ENCODE assay signal across 24 cellular contexts in the genomic region with DNA sequence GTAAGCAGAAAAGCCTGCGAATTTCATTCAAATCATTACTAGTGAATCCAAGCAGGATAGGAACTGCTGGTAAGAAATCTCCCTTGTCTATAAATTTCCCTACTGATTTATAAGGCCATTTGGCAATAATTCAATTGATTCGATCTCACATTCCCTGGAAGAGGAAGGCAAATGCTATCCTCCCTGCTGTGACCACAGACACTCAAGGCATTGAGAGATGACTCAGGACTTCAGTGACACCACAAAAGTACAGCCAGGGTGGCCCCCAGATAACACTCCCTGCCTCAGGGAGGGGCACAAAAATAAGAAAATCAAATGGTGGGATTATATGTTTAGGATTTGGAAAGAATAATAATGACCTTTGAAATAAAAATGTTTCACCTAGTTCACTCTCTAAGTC.
DNase-seq lines count a peak whose midpoint lies in the region; ATAC-seq, FAIRE-seq and TF ChIP-seq lines count a peak whose summit lies in the region.
"Had no signal": no experiment of that assay in that cellular context is flagged by ENCODE, and none has a peak within 500 bp of the region (broad histone marks: within the 10 kb centered on the region; RNA-seq: fewer than 3 reads in every experiment).

No MANE protein-coding gene starts in this region.

- no peak overlapping the region for H3K23ac ChIP-seq in mesenchymal stem cell (ENCODE audit: low read length in 2 of 2)

- H3K4me2 ChIP-seq in K562 (ENCODE audit: insufficient read depth, low read length), result no peak overlapping the region
- no peak overlapping the region for H3K4me2 ChIP-seq in mesenchymal stem cell (ENCODE audit: low read length, poor library complexity, severe bottlenecking)
- H3K4me2 ChIP-seq: neural progenitor cell had no signal

- no peaks in the 10 kb centered on the region for H3K4me1 Mint-ChIP-seq in activated naive CD8-positive, alpha-beta T cell treated with anti-CD3 and anti-CD28 coated beads, Interleukin-2, amount 50 U/mL, for 24 hours

- POLR2A ChIA-PET in K562 (lab: Yijun Ruan, JAX), result no interaction called here

- no peak for TF ChIP-seq EP300 in K562 (IDR thresholded peaks at IDR 0.05; ENCODE audit: low read length)

- H3K27ac ChIP-seq in K562 (ENCODE audit: extremely low read depth, low read depth, low read length), result no peak overlapping the region
- H3K27ac ChIP-seq in mesenchymal stem cell (ENCODE audit: low read length, poor library complexity, severe bottlenecking), result no peak overlapping the region
- no peak overlapping the region for H3K27ac ChIP-seq in substantia nigra (ENCODE audit: low read depth, low read length, poor library complexity, severe bottlenecking)
- H3K27ac ChIP-seq: left ventricle myocardium inferior, neural progenitor cell, psoas muscle, RWPE1 had no signal

- H3K4me1 ChIP-seq in K562 (replicated peaks in 1 of 2; ENCODE audit: control insufficient read depth in 2 of 2, insufficient read depth in 2 of 2, low read length in 2 of 2), result peaks cover 0 to 3% of the 10 kb centered on the region in 2 experiments; a peak in 2 of 5 replicates
- H3K4me1 ChIP-seq in mesenchymal stem cell (ENCODE audit: control insufficient read depth, insufficient read depth, low read depth, low read length), result peaks cover 3% of the 10 kb centered on the region
- H3K4me1 ChIP-seq: left ventricle myocardium inferior, neural progenitor cell, psoas muscle had no signal

- TF ChIP-seq CTCF in K562 (IDR thresholded peaks at IDR 0.05 in 2 of 3, conservative IDR thresholded peaks at IDR 0.05 in 1 of 3; ENCODE audit: insufficient read depth in 2 of 3, low read depth in 1 of 3, low read length in 3 of 3), result no peak

- no peaks in the 10 kb centered on the region for H3K79me2 ChIP-seq in K562 (ENCODE audit: control insufficient read depth, insufficient read depth, low read length)

- no peak overlapping the region for H2BK12ac ChIP-seq in mesenchymal stem cell (ENCODE audit: low read length in 2 of 2)

- H3K14ac ChIP-seq in mesenchymal stem cell (ENCODE audit: low read length in 2 of 2), result no peak overlapping the region

- no peaks in the 10 kb centered on the region for H3K9me3 Mint-ChIP-seq in activated naive CD8-positive, alpha-beta T cell treated with anti-CD3 and anti-CD28 coated beads, Interleukin-2, amount 50 U/mL, for 24 hours
- H3K9me3 Mint-ChIP-seq: neural progenitor cell; T-helper 2 cell treated with Interferon-gamma antibody and Interleukin-4, amounts not matched to agents 5 μg/mL and 100 μg/mL, for 36 hours had no signal

- in situ Hi-C loops in K562 (cut with MboI), result no loop called here

- H3K36me3 ChIP-seq in K562 (ENCODE audit: control insufficient read depth, insufficient read depth, low read length) (no peaks in the 10 kb centered on the region), mesenchymal stem cell (ENCODE audit: control insufficient read depth in 1 of 2, insufficient read depth in 2 of 2, low read depth in 1 of 2, low read length in 2 of 2) (no peaks in the 10 kb centered on the region)
- H3K36me3 ChIP-seq: left ventricle myocardium inferior, neural progenitor cell had no signal

- BruUV-seq in K562 (replicated peaks; lab: Mats Ljungman, UMichigan), result no TSS peak

- no peak overlapping the region for H2BK15ac ChIP-seq in mesenchymal stem cell (ENCODE audit: low read depth, poor library complexity, severe bottlenecking)

- ATAC-seq in K562, result no peak
- no peak for ATAC-seq in activated naive CD8-positive, alpha-beta T cell treated with anti-CD3 and anti-CD28 coated beads, Interleukin-2, amount 50 U/mL, for 24 hours
- ATAC-seq: activated CD4-positive, CD25-positive, alpha-beta regulatory T cell treated with anti-CD3 and anti-CD28 coated beads, Interleukin-2, amount 50 U/mL, for 24 hours; activated CD8-positive, alpha-beta T cell treated with anti-CD3 and anti-CD28 coated beads for 36 hours; psoas muscle; SK-N-SH treated with all-trans-retinoic acid at 6 μM for 48 hours had no signal

- H3K4me3 Mint-ChIP-seq in activated naive CD8-positive, alpha-beta T cell treated with anti-CD3 and anti-CD28 coated beads, Interleukin-2, amount 50 U/mL, for 24 hours, result no peak overlapping the region
- H3K4me3 Mint-ChIP-seq: activated CD8-positive, alpha-beta T cell treated with anti-CD3 and anti-CD28 coated beads for 36 hours; neural progenitor cell; T-helper 2 cell treated with Interferon-gamma antibody and Interleukin-4, amounts not matched to agents 5 μg/mL and 100 μg/mL, for 36 hours had no signal

- H3K4me3 ChIP-seq in K562 (no peak overlapping the region), mesenchymal stem cell (ENCODE audit: insufficient read depth in 1 of 2, low read depth in 1 of 2, low read length in 2 of 2) (no peak overlapping the region)
- H3K4me3 ChIP-seq: left ventricle myocardium inferior, neural progenitor cell, psoas muscle had no signal

- H3K36me3 Mint-ChIP-seq in activated naive CD8-positive, alpha-beta T cell treated with anti-CD3 and anti-CD28 coated beads, Interleukin-2, amount 50 U/mL, for 24 hours (ENCODE audit: low read depth), result no peaks in the 10 kb centered on the region

- H3K4ac ChIP-seq in mesenchymal stem cell (ENCODE audit: low read depth in 1 of 2, low read length in 2 of 2), result no peak overlapping the region

- DNase-seq in AG20443 (ENCODE audit: low spot score) (peak; percentile 12), M059J (ENCODE audit: low read depth) (peak; percentile 19), K562 (ENCODE audit: extremely low read depth in 1 of 4, low spot score in 3 of 4) (peak; percentile 5 to 11 (median 10)), mesenchymal stem cell (peak; percentile 2), substantia nigra (lab: John Stamatoyannopoulos, UW) (no peak), MV-4-11 (lab: John Stamatoyannopoulos, UW) (no peak)
- no peak for DNase-seq in stimulated activated CD4-positive, alpha-beta T cell treated with anti-CD3 and anti-CD28 coated beads, Interleukin-2, amount 100 ng/mL, for 48 hours
- DNase-seq in activated naive CD8-positive, alpha-beta T cell treated with anti-CD3 and anti-CD28 coated beads, Interleukin-2, amount 50 U/mL, for 24 hours, result no peak
- DNase-seq: activated CD8-positive, alpha-beta T cell treated with anti-CD3 and anti-CD28 coated beads for 36 hours; activated naive CD4-positive, alpha-beta T cell; activated T-cell treated with anti-CD3 and anti-CD28 coated beads, Interleukin-2, amount 50 U/mL, for 1 hour; DMS 273 treated with DMSO at 0.1 percent for 48 hours; glutamatergic neuron; left ventricle myocardium inferior; NCI-H1417 treated with DMSO at 0.1 percent for 48 hours; NCI-H526; psoas muscle had no signal

- H3K9ac ChIP-seq in K562 (ENCODE audit: insufficient read depth in 1 of 2, low read depth in 2 of 2, low read length in 2 of 2), result no peak overlapping the region
- H3K9ac ChIP-seq in mesenchymal stem cell (ENCODE audit: low read length), result no peak overlapping the region
- H3K9ac ChIP-seq: neural progenitor cell had no signal

- no peak overlapping the region for H2BK5ac ChIP-seq in mesenchymal stem cell (ENCODE audit: low read depth, low read length, poor library complexity, severe bottlenecking)

- no peak overlapping the region for H4K8ac ChIP-seq in mesenchymal stem cell (ENCODE audit: low read length)

- H3K79me1 ChIP-seq in mesenchymal stem cell (replicated peaks; ENCODE audit: low read length, poor library complexity, severe bottlenecking), result no peaks in the 10 kb centered on the region

- no peaks in the 10 kb centered on the region for H3K9me1 ChIP-seq in K562 (ENCODE audit: control insufficient read depth, insufficient read depth, low read length)

- 0% methylated on average over 2 of the region's 2 CpGs for WGBS in K562 (ENCODE audit: insufficient coverage, low coverage, missing lambda C conversion rate)
- 53% methylated on average over 2 of the region's 2 CpGs for WGBS in mesenchymal stem cell

- H3K27ac Mint-ChIP-seq in activated naive CD8-positive, alpha-beta T cell treated with anti-CD3 and anti-CD28 coated beads, Interleukin-2, amount 50 U/mL, for 24 hours, result no peak overlapping the region
- H3K27ac Mint-ChIP-seq: activated CD8-positive, alpha-beta T cell treated with anti-CD3 and anti-CD28 coated beads for 36 hours; neural progenitor cell; T-helper 2 cell treated with Interferon-gamma antibody and Interleukin-4, amounts not matched to agents 5 μg/mL and 100 μg/mL, for 36 hours had no signal

- H4K91ac ChIP-seq in mesenchymal stem cell (ENCODE audit: low read length), result no peak overlapping the region

- H2BK120ac ChIP-seq in mesenchymal stem cell (ENCODE audit: low read depth, low read length), result no peak overlapping the region

- no peak overlapping the region for H3K18ac ChIP-seq in mesenchymal stem cell (ENCODE audit: low read depth in 1 of 2, low read length in 2 of 2)

- no peak for TF ChIP-seq POLR2A in K562 (conservative IDR thresholded peaks at IDR 0.05)

- intact Hi-C loops in K562 (cut with micrococcal nuclease), result no loop called here

- H3K27me3 Mint-ChIP-seq in activated naive CD8-positive, alpha-beta T cell treated with anti-CD3 and anti-CD28 coated beads, Interleukin-2, amount 50 U/mL, for 24 hours, result no peaks in the 10 kb centered on the region

- no peak for TF ChIP-seq RAD21 in K562 (CRISPR knock-in tag; conservative IDR thresholded peaks at IDR 0.05 in 1 of 2, IDR thresholded peaks at IDR 0.05 in 1 of 2)

- H2AK5ac ChIP-seq in mesenchymal stem cell (ENCODE audit: low read length, severe bottlenecking), result no peak overlapping the region

- no peak for FAIRE-seq in K562 (lab: Jason Lieb, UNC)
- FAIRE-seq: colon, H1 had no signal

- H3K9me3 ChIP-seq in K562 (replicated peaks; ENCODE audit: control insufficient read depth, insufficient read depth, low read depth, low read length), result no peaks in the 10 kb centered on the region
- no peaks in the 10 kb centered on the region for H3K9me3 ChIP-seq in mesenchymal stem cell (ENCODE audit: control insufficient read depth, low read length)
- H3K9me3 ChIP-seq: left ventricle myocardium inferior, psoas muscle had no signal

- H4K20me1 ChIP-seq in K562 (replicated peaks; ENCODE audit: control insufficient read depth, insufficient read depth, low read length), result no peaks in the 10 kb centered on the region

- CTCF ChIA-PET in K562 (lab: Yijun Ruan, JAX; ENCODE audit: low intra/inter-chr PET ratio), result no interaction called here

- H2AFZ ChIP-seq in K562 (ENCODE audit: low read depth, low read length) (no peak overlapping the region), mesenchymal stem cell (ENCODE audit: low read depth, low read length) (no peak overlapping the region)
- H2AFZ ChIP-seq: neural progenitor cell had no signal

- H3K27me3 ChIP-seq in K562 (ENCODE audit: control insufficient read depth in 2 of 2, insufficient read depth in 2 of 2, low read length in 2 of 2), result no peaks in the 10 kb centered on the region
- no peaks in the 10 kb centered on the region for H3K27me3 ChIP-seq in mesenchymal stem cell (ENCODE audit: control insufficient read depth in 1 of 2, insufficient read depth in 1 of 2, low read length in 2 of 2)
- H3K27me3 ChIP-seq: neural progenitor cell had no signal

TF ChIP-seq in K562, 482 proteins besides CTCF, POLR2A, EP300 and RAD21 (continues in another document):
- TF ChIP-seq NFE2 (IDR thresholded peaks at IDR 0.05; ENCODE audit: low read depth), result peak; percentile 51; the same call in 1 of the 2 replicates

Comparison
In these comparisons a context has a peak if more than half of its experiments do, and no peak if none do; other contexts are left out.
1. DNase-seq: peak in AG20443 (single experiment), M059J (single experiment), K562 (4 of 4) and mesenchymal stem cell (single experiment); none in substantia nigra (0 of 49), stimulated activated CD4-positive, alpha-beta T cell treated with anti-CD3 and anti-CD28 coated beads, Interleukin-2, amount 100 ng/mL, for 48 hours (0 of 2), activated naive CD8-positive, alpha-beta T cell treated with anti-CD3 and anti-CD28 coated beads, Interleukin-2, amount 50 U/mL, for 24 hours (single experiment) and MV-4-11 (single experiment).